ENCODE assay signal across 26 cellular contexts in genomic region chrX:132677233-132677716, GRCh38.
DNase-seq lines count a peak whose midpoint lies in the region; ATAC-seq, FAIRE-seq and TF ChIP-seq lines count a peak whose summit lies in the region.
"Had no signal": no experiment of that assay in that cellular context is flagged by ENCODE, and none has a peak within 500 bp of the region (broad histone marks: within the 10 kb centered on the region; RNA-seq: fewer than 3 reads in every experiment).

No MANE protein-coding gene starts in this region.

- H4K20me1 ChIP-seq in OCI-LY3 (ENCODE audit: insufficient read depth, low read length) = no peaks in the 10 kb centered on the region

- no peaks in the 10 kb centered on the region for H3K36me3 Mint-ChIP-seq in activated naive CD4-positive, alpha-beta T cell treated with anti-CD3 and anti-CD28 coated beads for 36 hours (ENCODE audit: low read depth)

- DNase-seq in GM18507 (ENCODE audit: extremely low spot score, insufficient read length, low read depth) = no peak
- DNase-seq in left lung = no peak
- no peak for DNase-seq in NCI-H187 (lab: John Stamatoyannopoulos, UW)
- DNase-seq in activated naive CD4-positive, alpha-beta T cell treated with anti-CD3 and anti-CD28 coated beads for 36 hours = no peak
- no peak for DNase-seq in globus pallidus (ENCODE audit: low spot score)
- DNase-seq in HAP-1 (ENCODE audit: low spot score in 2 of 2) = no peak
- DNase-seq: activated CD4-positive, alpha-beta T cell treated with anti-CD3 and anti-CD28 coated beads, Interleukin-2, amount 50 U/mL, for 4 hours; activated naive CD4-positive, alpha-beta T cell treated with anti-CD3 and anti-CD28 coated beads, Interleukin-2, amount 50 U/mL, for 16 hours; activated T-cell treated with anti-CD3 and anti-CD28 coated beads, Interleukin-2, amount 50 U/mL, for 4 hours; aorta; DMS153; effector CD8-positive, alpha-beta T cell; GDM1; HFFc6; KG1; mesenchymal stem cell; NCI-H2029; NCI-H345; NCI-H82; sigmoid colon; T-helper 17 cell had no signal

- H3K4me3 ChIP-seq in OCI-LY3 (ENCODE audit: low read length) (peak overlapping the region; percentile 40; the same call in 1 of the 2 replicates), left lung (no peak overlapping the region), HAP-1 (no peak overlapping the region)
- H3K4me3 ChIP-seq: sigmoid colon, thoracic aorta had no signal

- no peaks in the 10 kb centered on the region for H3K27me3 ChIP-seq in OCI-LY3 (ENCODE audit: low read depth, low read length)
- H3K27me3 ChIP-seq in left lung = no peaks in the 10 kb centered on the region
- H3K27me3 ChIP-seq in HAP-1 (ENCODE audit: low read depth) = no peaks in the 10 kb centered on the region
- H3K27me3 ChIP-seq: sigmoid colon had no signal

- no peak overlapping the region for H2AFZ ChIP-seq in OCI-LY3 (ENCODE audit: low read depth, low read length)

- no peaks in the 10 kb centered on the region for H3K79me2 ChIP-seq in OCI-LY3 (ENCODE audit: low read length)

- H3K9ac ChIP-seq in OCI-LY3 (ENCODE audit: low read length) = no peak overlapping the region

- no peaks in the 10 kb centered on the region for H3K36me3 ChIP-seq in OCI-LY3 (replicated peaks; ENCODE audit: low read depth, low read length)
- no peaks in the 10 kb centered on the region for H3K36me3 ChIP-seq in left lung
- H3K36me3 ChIP-seq in HAP-1 (replicated peaks) = no peaks in the 10 kb centered on the region
- H3K36me3 ChIP-seq: sigmoid colon, thoracic aorta had no signal

- H3K4me2 ChIP-seq in OCI-LY3 (ENCODE audit: low read length) = peak overlapping the region; percentile 62

- H3K27ac ChIP-seq in OCI-LY3 (ENCODE audit: low read length) (no peak overlapping the region), left lung (no peak overlapping the region)
- H3K27ac ChIP-seq: sigmoid colon, thoracic aorta had no signal

- no peak overlapping the region for H3K4me3 Mint-ChIP-seq in activated naive CD4-positive, alpha-beta T cell treated with anti-CD3 and anti-CD28 coated beads for 36 hours
- H3K4me3 Mint-ChIP-seq: activated T-cell treated with anti-CD3 and anti-CD28 coated beads, Interleukin-2, amount 50 U/mL, for 4 hours; HFFc6 had no signal

- CTCF ChIA-PET in activated naive CD4-positive, alpha-beta T cell treated with anti-CD3 and anti-CD28 coated beads for 36 hours (lab: Charles Lee) = no interaction called here

- peak; percentile 81 for FAIRE-seq in GM18507 (lab: Jason Lieb, UNC)

- in situ Hi-C loops in HAP-1 (cut with MboI; ENCODE audit: low sequenced_read_pairs) = no loop called here

- H3K4me1 ChIP-seq in OCI-LY3 (ENCODE audit: low read length) (peaks cover 9% of the 10 kb centered on the region; the same call in 1 of the 2 replicates), left lung (no peaks in the 10 kb centered on the region), HAP-1 (no peaks in the 10 kb centered on the region)
- H3K4me1 ChIP-seq: sigmoid colon had no signal

- peak; percentile 69 for ATAC-seq in GM19452 (IDR thresholded peaks at IDR 0.05; ENCODE audit: unreplicated experiment)
- peak; percentile 45 for ATAC-seq in left lung
- ATAC-seq: naive thymus-derived CD8-positive, alpha-beta T cell; Panc1; T-helper 17 cell had no signal

- H3K27ac Mint-ChIP-seq in activated naive CD4-positive, alpha-beta T cell treated with anti-CD3 and anti-CD28 coated beads for 36 hours = no peak overlapping the region
- H3K27ac Mint-ChIP-seq: HFFc6; naive thymus-derived CD8-positive, alpha-beta T cell; T-helper 17 cell had no signal

- TF ChIP-seq CTCF in OCI-LY3 (IDR thresholded peaks at IDR 0.05; ENCODE audit: low read depth, low read length) (no peak), left lung (IDR thresholded peaks at IDR 0.05) (no peak)

- peaks cover 2% of the 10 kb centered on the region for H3K4me1 Mint-ChIP-seq in activated naive CD4-positive, alpha-beta T cell treated with anti-CD3 and anti-CD28 coated beads for 36 hours (ENCODE audit: low read depth)
- H3K4me1 Mint-ChIP-seq: T-helper 17 cell had no signal

- peaks cover 7% of the 10 kb centered on the region for H3K9me3 Mint-ChIP-seq in activated naive CD4-positive, alpha-beta T cell treated with anti-CD3 and anti-CD28 coated beads for 36 hours

- H3K27me3 Mint-ChIP-seq in activated naive CD4-positive, alpha-beta T cell treated with anti-CD3 and anti-CD28 coated beads for 36 hours (ENCODE audit: low read depth) = no peaks in the 10 kb centered on the region
- H3K27me3 Mint-ChIP-seq: naive thymus-derived CD8-positive, alpha-beta T cell; T-helper 17 cell had no signal

- intact Hi-C loops in left lung (cut with DNase I) = no loop called here
- intact Hi-C loops in activated naive CD4-positive, alpha-beta T cell treated with anti-CD3 and anti-CD28 coated beads for 36 hours (cut with micrococcal nuclease) = no loop called here

- H3K9me3 ChIP-seq in OCI-LY3 (ENCODE audit: insufficient read depth, low read length) = no peaks in the 10 kb centered on the region
- H3K9me3 ChIP-seq in left lung = no peaks in the 10 kb centered on the region
- H3K9me3 ChIP-seq in HAP-1 = no peaks in the 10 kb centered on the region
- H3K9me3 ChIP-seq: sigmoid colon, thoracic aorta had no signal
